Comparison of ENCODE assay signal across 20 cellular contexts in genomic region chr7:2326960-2327359, GRCh38. TPM values are rescaled to one million over a fixed set of nuclear protein-coding genes. Genes with fewer than 3 reads are reported as not detected.
DNase-seq lines count a peak whose midpoint lies in the region; ATAC-seq and TF ChIP-seq lines count a peak whose summit lies in the region.
"Had no signal": no experiment of that assay in that cellular context is flagged by ENCODE, and none has a peak within 500 bp of the region (broad histone marks: within the 10 kb centered on the region; RNA-seq: fewer than 3 reads in every experiment).

No MANE protein-coding gene starts in this region.

- H3K27me3 ChIP-seq in heart left ventricle (no peaks in the 10 kb centered on the region), gastroesophageal sphincter (no peaks in the 10 kb centered on the region), upper lobe of right lung (no peaks in the 10 kb centered on the region)

- H3K27ac ChIP-seq in heart left ventricle (peak overlapping the region in 2 of 12 donors; percentile 14 to 88), OCI-LY7 (ENCODE audit: low read depth, low read length, poor library complexity, severe bottlenecking) (no peak overlapping the region), gastroesophageal sphincter (no peak overlapping the region), upper lobe of right lung (no peak overlapping the region)
- H3K27ac ChIP-seq: C4-2B had no signal

- H3K79me2 ChIP-seq in OCI-LY7 (ENCODE audit: insufficient read depth, low read depth, low read length) = no peaks in the 10 kb centered on the region

- H3K9me3 ChIP-seq in heart left ventricle = no peaks in the 10 kb centered on the region
- no peaks in the 10 kb centered on the region for H3K9me3 ChIP-seq in OCI-LY7 (ENCODE audit: low read length)
- H3K9me3 ChIP-seq in gastroesophageal sphincter = no peaks in the 10 kb centered on the region
- no peaks in the 10 kb centered on the region for H3K9me3 ChIP-seq in upper lobe of right lung

- ATAC-seq in heart left ventricle = peak in 3 of 4 donors; percentile 22 to 65 (median 49)
- no peak for ATAC-seq in Right ventricle myocardium inferior
- ATAC-seq in gastroesophageal sphincter = peak; percentile 34
- peak; percentile 62 for ATAC-seq in upper lobe of right lung
- no peak for ATAC-seq in naive thymus-derived CD8-positive, alpha-beta T cell
- ATAC-seq in HG03378 (IDR thresholded peaks at IDR 0.05; ENCODE audit: unreplicated experiment) = no peak
- ATAC-seq: HCT116 had no signal

- H2AFZ ChIP-seq in OCI-LY7 (ENCODE audit: low read length) = no peak overlapping the region

- peak in 1 of 5 donors; percentile 30 for DNase-seq in heart left ventricle
- no peak for DNase-seq in Right ventricle myocardium inferior (ENCODE audit: missing footprints)
- no peak for DNase-seq in OCI-LY7 (ENCODE audit: low spot score)
- no peak for DNase-seq in upper lobe of right lung
- DNase-seq in naive thymus-derived CD8-positive, alpha-beta T cell = no peak
- DNase-seq: AML-193, Karpas-422, NCI-H1048, NCI-H1436, NCI-H1930, NCI-H226, NCI-H524, NCI-H774, OCI-M1, SHP77 had no signal

- WGBS in heart left ventricle, 4 donors = 80 to 87% (median 83%) methylated on average over 7 of the region's 7 CpGs
- WGBS in gastroesophageal sphincter (ENCODE audit: low coverage in 1 of 2), 2 donors = 78 to 89% methylated on average over 7 of the region's 7 CpGs

- intact Hi-C loops in heart left ventricle (cut with DNase I) = no loop called here
- intact Hi-C loops in Right ventricle myocardium inferior (cut with DNase I) = no loop called here
- intact Hi-C loops in OCI-LY7 (cut with micrococcal nuclease; ENCODE audit: unreplicated experiment) = no loop called here
- intact Hi-C loops in upper lobe of right lung (cut with DNase I) = no loop called here

- H3K9me3 Mint-ChIP-seq in naive thymus-derived CD8-positive, alpha-beta T cell = no peaks in the 10 kb centered on the region
- H3K9me3 Mint-ChIP-seq: IgD-negative memory B cell had no signal

- no peak for TF ChIP-seq CTCF in heart left ventricle (IDR thresholded peaks at IDR 0.05)
- no peak for TF ChIP-seq CTCF in OCI-LY7 (conservative IDR thresholded peaks at IDR 0.05; ENCODE audit: low read length)
- no peak for TF ChIP-seq CTCF in gastroesophageal sphincter (IDR thresholded peaks at IDR 0.05)
- no peak for TF ChIP-seq CTCF in upper lobe of right lung (IDR thresholded peaks at IDR 0.05)

- H3K27ac Mint-ChIP-seq in naive thymus-derived CD8-positive, alpha-beta T cell = peak overlapping the region in 1 of 10 donors; percentile 34
- H3K27ac Mint-ChIP-seq: IgD-negative memory B cell had no signal

- H3K4me3 Mint-ChIP-seq in naive thymus-derived CD8-positive, alpha-beta T cell = no peak overlapping the region
- H3K4me3 Mint-ChIP-seq: IgD-negative memory B cell had no signal

- BruUV-seq in OCI-LY7 (replicated peaks; lab: Mats Ljungman, UMichigan) = TSS peak; percentile 64

- no peak overlapping the region for H3K4me2 ChIP-seq in OCI-LY7 (ENCODE audit: low read length)

- TF ChIP-seq EP300 in gastroesophageal sphincter (IDR thresholded peaks at IDR 0.05) = no peak

- H4K20me1 ChIP-seq in OCI-LY7 (ENCODE audit: insufficient read depth, low read length) = no peaks in the 10 kb centered on the region

- peaks cover 0 to 4% (median 0%) of the 10 kb centered on the region in 4 donors for H3K4me1 Mint-ChIP-seq in naive thymus-derived CD8-positive, alpha-beta T cell

- no peaks in the 10 kb centered on the region for H3K36me3 Mint-ChIP-seq in naive thymus-derived CD8-positive, alpha-beta T cell
- H3K36me3 Mint-ChIP-seq: IgD-negative memory B cell had no signal

- H3K4me1 ChIP-seq in heart left ventricle (peaks cover 0 to 21% (median 0%) of the 10 kb centered on the region in 12 donors), OCI-LY7 (ENCODE audit: insufficient read depth, low read length, poor library complexity, severe bottlenecking) (no peaks in the 10 kb centered on the region), gastroesophageal sphincter (no peaks in the 10 kb centered on the region), upper lobe of right lung (no peaks in the 10 kb centered on the region)

- H3K36me3 ChIP-seq in heart left ventricle = no peaks in the 10 kb centered on the region
- no peaks in the 10 kb centered on the region for H3K36me3 ChIP-seq in OCI-LY7 (ENCODE audit: insufficient read depth, low read length)
- no peaks in the 10 kb centered on the region for H3K36me3 ChIP-seq in gastroesophageal sphincter
- H3K36me3 ChIP-seq in upper lobe of right lung = no peaks in the 10 kb centered on the region

- H3K4me3 ChIP-seq in heart left ventricle (no peak overlapping the region), OCI-LY7 (ENCODE audit: low read depth, low read length, poor library complexity, severe bottlenecking) (no peak overlapping the region), gastroesophageal sphincter (no peak overlapping the region), upper lobe of right lung (no peak overlapping the region)

- CTCF ChIA-PET in OCI-LY7 (lab: Charles Lee; ENCODE audit: unreplicated experiment) = no interaction called here

- peaks cover 0 to 2% (median 0%) of the 10 kb centered on the region in 5 donors for H3K27me3 Mint-ChIP-seq in naive thymus-derived CD8-positive, alpha-beta T cell

- H3K9me2 ChIP-seq in OCI-LY7 (ENCODE audit: insufficient read depth, low read length) = no peaks in the 10 kb centered on the region

- TF ChIP-seq POLR2A in heart left ventricle (IDR thresholded peaks at IDR 0.05) (no peak), gastroesophageal sphincter (IDR thresholded peaks at IDR 0.05) (no peak)

- POLR2A ChIA-PET in OCI-LY7 (lab: Charles Lee) = interaction anchor here (0.6 kb wide), 1 partner anchor 12 kb away, joined by 4 read pairs; no protein-coding TSS in a partner anchor
- POLR2A ChIA-PET in naive thymus-derived CD8-positive, alpha-beta T cell (lab: Charles Lee) = no interaction called here

RNA-seq across cellular contexts. Expression of gene SNX8, which starts 12.7 kb away (rescaled TPM):
- 10 to 100 TPM in 7 of 9 donors, 1 to 10 TPM in 2; 5.4 to 44.6 (median 21.5) TPM for total RNA-seq in heart left ventricle
- 10 to 100 TPM; 16.7 to 19.4 TPM for polyA plus RNA-seq in heart left ventricle
- 18.8 TPM for total RNA-seq in Right ventricle myocardium inferior
- 4.3 and 12.1 TPM in 2 replicates for total RNA-seq in OCI-LY7 (2014; rRNA removed; shearing (Covaris generic))
- total RNA-seq in OCI-LY7 (2022) = 42.0 and 50.2 TPM in 2 replicates
- total RNA-seq in gastroesophageal sphincter = 10 to 100 TPM in 2 of 4 donors, 1 to 10 TPM in 2; 8.7 to 17.8 (median 9.8) TPM
- 60.1 TPM for total RNA-seq in upper lobe of right lung
- 1 to 10 TPM; 7.6 to 9.8 TPM for total RNA-seq in naive thymus-derived CD8-positive, alpha-beta T cell
- 10 to 100 TPM in 1 of 3 donors, 1 to 10 TPM in 2; 3.4 to 10.9 (median 5.6) TPM for polyA plus RNA-seq in naive thymus-derived CD8-positive, alpha-beta T cell

RNA-seq across cellular contexts. Expression of gene EIF3B, which starts 27.7 kb away (rescaled TPM):
- total RNA-seq in heart left ventricle (10 to 100 TPM; 57.4 to 95.7 (median 72.4) TPM), Right ventricle myocardium inferior (68.1 TPM), OCI-LY7 (2022) (201 and 225 TPM in 2 replicates), gastroesophageal sphincter (100 to 1,000 TPM; 126 to 147 (median 137) TPM), upper lobe of right lung (107 TPM)
- polyA plus RNA-seq in heart left ventricle = 100 to 1,000 TPM in 1 of 2 donors, 10 to 100 TPM in 1; 35.4 to 114 TPM
- 181 and 241 TPM in 2 replicates for total RNA-seq in OCI-LY7 (2014; rRNA removed; shearing (Covaris generic))
- total RNA-seq in naive thymus-derived CD8-positive, alpha-beta T cell = 100 to 1,000 TPM; 153 to 162 TPM
- polyA plus RNA-seq in naive thymus-derived CD8-positive, alpha-beta T cell = 100 to 1,000 TPM in 2 of 3 donors, 10 to 100 TPM in 1; 96.5 to 164 (median 114) TPM

Comparison
In these comparisons a context has a peak if more than half of its experiments do, and no peak if none do; other contexts are left out.
1. ATAC-seq: peak in heart left ventricle (3 of 4), gastroesophageal sphincter (single experiment) and upper lobe of right lung (single experiment); none in Right ventricle myocardium inferior (single experiment), naive thymus-derived CD8-positive, alpha-beta T cell (0 of 2) and HG03378 (single experiment).